Comparison of ENCODE assay signal across 17 cellular contexts in genomic region chr9:20591223-20591622, GRCh38. TPM values are rescaled to one million over a fixed set of nuclear protein-coding genes. Genes with fewer than 3 reads are reported as not detected.
DNase-seq lines count a peak whose midpoint lies in the region; ATAC-seq and TF ChIP-seq lines count a peak whose summit lies in the region.
"Had no signal": no experiment of that assay in that cellular context is flagged by ENCODE, and none has a peak within 500 bp of the region (broad histone marks: within the 10 kb centered on the region; RNA-seq: fewer than 3 reads in every experiment).

No MANE protein-coding gene starts in this region.

- in situ Hi-C loops in GM23248 (cut with MboI): no loop called here

- no peak overlapping the region for H3K4me3 ChIP-seq in AG04450 (ENCODE audit: low read depth, low read length)
- no peak overlapping the region for H3K4me3 ChIP-seq in GM23248
- H3K4me3 ChIP-seq in Loucy (ENCODE audit: low read length, poor library complexity, severe bottlenecking): no peak overlapping the region
- no peak overlapping the region for H3K4me3 ChIP-seq in choroid plexus epithelial cell (ENCODE audit: low read depth, low read length)
- H3K4me3 ChIP-seq: K562 had no signal

- H4K20me1 ChIP-seq in GM23248 (ENCODE audit: insufficient read depth): no peaks in the 10 kb centered on the region
- H4K20me1 ChIP-seq in Loucy (ENCODE audit: insufficient read depth, low read length, poor library complexity, severe bottlenecking): peaks cover 33% of the 10 kb centered on the region

- H2AFZ ChIP-seq in GM23248 (no peak overlapping the region), Loucy (ENCODE audit: low read length) (no peak overlapping the region)

- H3K36me3 ChIP-seq in GM23248 (ENCODE audit: low read depth): no peaks in the 10 kb centered on the region
- H3K36me3 ChIP-seq in Loucy (ENCODE audit: insufficient read depth, low read length): 0 out of 2 replicates have a peak, but pooled peaks cover 5% of the 10 kb centered on the region

- H3K4me2 ChIP-seq in GM23248 (ENCODE audit: unreplicated experiment) (no peak overlapping the region), Loucy (ENCODE audit: low read depth, low read length, poor library complexity, severe bottlenecking) (no peak overlapping the region)

- ATAC-seq in GM19395 (IDR thresholded peaks at IDR 0.05; ENCODE audit: unreplicated experiment): no peak
- ATAC-seq: K562 had no signal

- DNase-seq in AG04450 (ENCODE audit: low read depth, low spot score): no peak
- peak; percentile 10 for DNase-seq in GM23248
- DNase-seq in choroid plexus epithelial cell (ENCODE audit: low read depth): peak; percentile 27
- no peak for DNase-seq in NCI-H2196 (lab: John Stamatoyannopoulos, UW; ENCODE audit: unreplicated experiment)
- no peak for DNase-seq in midbrain (lab: John Stamatoyannopoulos, UW)
- no peak for DNase-seq in SKM-1 (lab: John Stamatoyannopoulos, UW; ENCODE audit: unreplicated experiment)
- DNase-seq: Calu3, GF-D8, H7, NCI-H187 treated with DMSO at 0.1 percent for 48 hours, NCI-H2171, NCI-H510A, NCI-H82, SHP77 had no signal

- TF ChIP-seq CTCF in AG04450 (IDR thresholded peaks at IDR 0.05; ENCODE audit: low read depth, low read length): peak; percentile 34
- TF ChIP-seq CTCF in Loucy (conservative IDR thresholded peaks at IDR 0.05; ENCODE audit: low read length): peak; percentile 44
- TF ChIP-seq CTCF in choroid plexus epithelial cell (conservative IDR thresholded peaks at IDR 0.05; ENCODE audit: low read depth, low read length): peak; percentile 17

- H3K9me2 ChIP-seq in GM23248 (ENCODE audit: insufficient read depth) (no peaks in the 10 kb centered on the region), Loucy (replicated peaks; ENCODE audit: low read depth, low read length) (no peaks in the 10 kb centered on the region)

- H3K9ac ChIP-seq in GM23248 (no peak overlapping the region), Loucy (ENCODE audit: low read depth, low read length, poor library complexity, severe bottlenecking) (no peak overlapping the region)

- POLR2A ChIA-PET in AG04450 (lab: Yijun Ruan, JAX): no interaction called here

- 52 to 53% methylated on average over 4 of the region's 4 CpGs for WGBS in GM23248 (ENCODE audit: low coverage in 1 of 2, low lambda C conversion rate in 2 of 2, missing lambda C conversion rate in 2 of 2), 2 experiments

- no peaks in the 10 kb centered on the region for H3K9me3 ChIP-seq in AG04450 (ENCODE audit: control insufficient read depth, insufficient read depth, low read length)
- H3K9me3 ChIP-seq in GM23248 (ENCODE audit: low read depth): no peaks in the 10 kb centered on the region
- 0 out of 2 replicates have a peak, but pooled peaks cover 5% of the 10 kb centered on the region for H3K9me3 ChIP-seq in Loucy (ENCODE audit: insufficient read depth, low read depth, low read length)

- H3K79me2 ChIP-seq in GM23248 (ENCODE audit: insufficient read depth) (peaks cover 36% of the 10 kb centered on the region), Loucy (ENCODE audit: insufficient read depth, low read length) (peaks cover 79% of the 10 kb centered on the region)

- H3K4me1 ChIP-seq in GM23248 (ENCODE audit: insufficient read depth): peaks cover 17% of the 10 kb centered on the region
- peaks cover 5% of the 10 kb centered on the region for H3K4me1 ChIP-seq in Loucy (ENCODE audit: insufficient read depth, low read length, poor library complexity, severe bottlenecking)

- H3F3A ChIP-seq in GM23248 (ENCODE audit: insufficient read depth) (peaks cover 16% of the 10 kb centered on the region), Loucy (ENCODE audit: low read depth) (peaks cover 3% of the 10 kb centered on the region; the same call in 1 of the 2 replicates)

- H3K27me3 ChIP-seq in AG04450 (ENCODE audit: control insufficient read depth, insufficient read depth, low read length): no peaks in the 10 kb centered on the region
- no peaks in the 10 kb centered on the region for H3K27me3 ChIP-seq in GM23248 (replicated peaks; ENCODE audit: insufficient read depth)
- H3K27me3 ChIP-seq in Loucy (ENCODE audit: insufficient read depth, low read length, poor library complexity, severe bottlenecking): no peaks in the 10 kb centered on the region

- CTCF ChIA-PET in AG04450 (lab: Charles Lee): no interaction called here

- no peak overlapping the region for H3K27ac ChIP-seq in AG04450 (ENCODE audit: low read depth, low read length)
- H3K27ac ChIP-seq in GM23248: no peak overlapping the region

RNA-seq across cellular contexts. Expression of gene MLLT3, which starts 31.1 kb away (rescaled TPM):
- polyA plus RNA-seq in AG04450 (2011; rRNA removed) (26.5 and 32.5 TPM in 2 replicates), GM23248 (2016; fragmentation: Nextera tagmentation; extraction: Ambion mirVana) (7.1 and 7.5 TPM in 2 replicates)
- 16.0 and 27.6 TPM in 2 replicates for polyA minus RNA-seq in AG04450 (2011; rRNA and poly(A)+ RNA removed)
- total RNA-seq in GM23248 (2014; rRNA removed; shearing (Covaris generic)): 11.9 and 12.1 TPM in 2 replicates

Comparison
In these comparisons a context has a peak if more than half of its experiments do, and no peak if none do; other contexts are left out.
1. DNase-seq: peak in GM23248 (single experiment) and choroid plexus epithelial cell (single experiment); none in AG04450 (single experiment), NCI-H2196 (single experiment), midbrain (single experiment) and SKM-1 (single experiment).
2. Peak in every context shown above with its lines, with median percentiles within 50 percentile points of each other: CTCF ChIP-seq.